ENCODE assay signal across 9 cellular contexts in the genomic region with DNA sequence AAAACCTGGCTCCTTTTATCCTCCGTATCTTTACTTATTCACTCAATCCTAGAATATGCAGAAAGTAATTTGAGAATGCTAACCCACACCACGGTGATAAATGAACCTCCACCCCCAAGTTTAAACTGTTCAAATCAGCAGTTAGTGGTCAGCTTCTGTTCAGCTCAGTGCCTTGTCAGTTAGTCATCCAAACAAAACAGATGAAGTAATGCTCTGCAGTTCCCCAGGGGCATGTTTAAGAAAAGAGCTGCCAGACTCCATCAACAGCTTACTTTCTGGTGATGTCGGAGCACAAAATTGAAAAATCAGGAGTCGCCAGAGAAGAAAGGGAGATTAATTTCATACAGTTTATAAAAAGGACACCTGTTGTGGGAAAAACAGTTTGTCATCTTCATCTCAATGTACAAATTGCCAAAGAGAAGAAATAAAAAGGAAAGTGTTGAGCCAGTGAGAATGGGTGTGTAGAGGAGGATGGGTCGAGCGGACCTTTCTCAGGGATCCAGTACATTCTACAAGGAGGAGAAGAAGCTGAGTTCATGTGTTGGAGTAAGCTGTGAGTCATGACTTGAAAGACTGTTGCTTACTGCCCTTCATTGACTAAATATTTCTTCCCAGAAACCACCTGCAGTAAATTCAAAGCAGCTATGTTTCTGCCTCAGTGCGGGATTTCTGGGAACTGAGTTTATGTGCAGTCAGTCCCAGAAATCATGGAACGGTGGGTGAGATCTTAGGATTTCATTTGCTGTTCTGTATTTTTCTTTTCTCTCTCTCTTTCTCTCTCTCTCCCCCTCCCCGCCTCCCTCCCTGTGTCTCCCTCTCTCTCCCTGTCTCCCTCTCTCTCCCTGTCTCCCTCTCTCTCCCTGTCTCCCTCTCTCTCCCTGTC. TPM values are rescaled to one million over a fixed set of nuclear protein-coding genes. Genes with fewer than 3 reads are reported as not detected.
DNase-seq lines count a peak whose midpoint lies in the region; ATAC-seq and TF ChIP-seq lines count a peak whose summit lies in the region.
"Had no signal": no experiment of that assay in that cellular context is flagged by ENCODE, and none has a peak within 500 bp of the region (broad histone marks: within the 10 kb centered on the region; RNA-seq: fewer than 3 reads in every experiment).

No MANE protein-coding gene starts in this region.

- TF ChIP-seq POLR2A in spleen (IDR thresholded peaks at IDR 0.05) = no peak

- H3K27ac Mint-ChIP-seq in activated CD4-positive, alpha-beta T cell treated with anti-CD3 and anti-CD28 coated beads, Interleukin-2, amount 10 ng/mL, durations not matched to agents 24 days and 14 days = no peak overlapping the region

- peak; percentile 80 for DNase-seq in AG20443 (ENCODE audit: low spot score)
- DNase-seq in PC-9 = peak; percentile 83 to 99
- peak; percentile 94 for DNase-seq in fibroblast of pulmonary artery (ENCODE audit: low read depth)
- no peak for DNase-seq in spleen
- DNase-seq in activated CD4-positive, alpha-beta T cell treated with anti-CD3 and anti-CD28 coated beads, Interleukin-2, amount 10 ng/mL, durations not matched to agents 24 days and 14 days = no peak
- no peak for DNase-seq in NCI-H1048 (lab: John Stamatoyannopoulos, UW)
- DNase-seq: naive B cell had no signal

- peaks cover 95% of the 10 kb centered on the region for H3K79me2 ChIP-seq in PC-9 (ENCODE audit: low read depth)

- peak overlapping the region; percentile 45; the same call in 1 of the 2 replicates for H3K4me3 ChIP-seq in PC-9
- peak overlapping the region; percentile 51 for H3K4me3 ChIP-seq in fibroblast of pulmonary artery (replicated peaks; ENCODE audit: low read depth, low read length)
- no peak overlapping the region for H3K4me3 ChIP-seq in spleen

- no peaks in the 10 kb centered on the region for H3K9me3 ChIP-seq in PC-9 (ENCODE audit: insufficient read depth, low read depth)
- no peaks in the 10 kb centered on the region for H3K9me3 ChIP-seq in spleen

- no peak overlapping the region for H2AFZ ChIP-seq in PC-9

- H3K9me2 ChIP-seq in PC-9 (ENCODE audit: insufficient read depth) = no peaks in the 10 kb centered on the region

- H3K4me1 ChIP-seq in PC-9 (replicated peaks; ENCODE audit: insufficient read depth) = peaks cover 76% of the 10 kb centered on the region
- H3K4me1 ChIP-seq in spleen = peaks cover 38 to 67% (median 58%) of the 10 kb centered on the region in 6 donors

- H3K4me2 ChIP-seq in PC-9 = peak overlapping the region; percentile 82

- ATAC-seq in GM19395 (IDR thresholded peaks at IDR 0.05; ENCODE audit: unreplicated experiment) (peak; percentile 65), HG03354 (IDR thresholded peaks at IDR 0.05; ENCODE audit: poor library complexity, severe bottlenecking, unreplicated experiment) (peak; percentile 77)

- CTCF ChIA-PET in PC-9 (lab: Charles Lee) = interaction anchor here (0.6 to 2.6 kb wide), 7 partner anchors 8 to 178 kb away, joined by 3 to 22 read pairs (median 5); no protein-coding TSS in a partner anchor

- peaks cover 9% of the 10 kb centered on the region for H3K27me3 Mint-ChIP-seq in activated CD4-positive, alpha-beta T cell treated with anti-CD3 and anti-CD28 coated beads, Interleukin-2, amount 10 ng/mL, durations not matched to agents 24 days and 14 days
- H3K27me3 Mint-ChIP-seq: naive B cell had no signal

- intact Hi-C loops in PC-9 (cut with micrococcal nuclease; ENCODE audit: unreplicated experiment) = loop anchor here (1.0 to 5.0 kb wide), 8 partner anchors 12 to 250 kb away; no protein-coding TSS in a partner anchor
- intact Hi-C loops in spleen (cut with DNase I; ENCODE audit: low total_unique reads) = no loop called here
- intact Hi-C loops in activated CD4-positive, alpha-beta T cell treated with anti-CD3 and anti-CD28 coated beads, Interleukin-2, amount 10 ng/mL, durations not matched to agents 24 days and 14 days (cut with micrococcal nuclease) = no loop called here

- no peaks in the 10 kb centered on the region for H3K36me3 Mint-ChIP-seq in activated CD4-positive, alpha-beta T cell treated with anti-CD3 and anti-CD28 coated beads, Interleukin-2, amount 10 ng/mL, durations not matched to agents 24 days and 14 days (ENCODE audit: low read depth)
- H3K36me3 Mint-ChIP-seq: naive B cell had no signal

- no peaks in the 10 kb centered on the region for H3K4me1 Mint-ChIP-seq in activated CD4-positive, alpha-beta T cell treated with anti-CD3 and anti-CD28 coated beads, Interleukin-2, amount 10 ng/mL, durations not matched to agents 24 days and 14 days

- BruUV-seq in PC-9 (replicated peaks; lab: Mats Ljungman, UMichigan) = TSS peak; percentile 5

- no peaks in the 10 kb centered on the region for H3K9me3 Mint-ChIP-seq in activated CD4-positive, alpha-beta T cell treated with anti-CD3 and anti-CD28 coated beads, Interleukin-2, amount 10 ng/mL, durations not matched to agents 24 days and 14 days
- H3K9me3 Mint-ChIP-seq: naive B cell had no signal

- H3K27ac ChIP-seq in PC-9 (peak overlapping the region; percentile 87), spleen (peak overlapping the region in 5 of 8 donors; percentile 30 to 84 (median 78))

- H3K27me3 ChIP-seq in PC-9 (ENCODE audit: insufficient read depth, low read depth) = no peaks in the 10 kb centered on the region
- no peaks in the 10 kb centered on the region for H3K27me3 ChIP-seq in spleen (replicated peaks in 1 of 7)

- peaks cover 55% of the 10 kb centered on the region for H3F3A ChIP-seq in PC-9 (ENCODE audit: insufficient read depth, low read depth)

- H3K36me3 ChIP-seq in PC-9 (ENCODE audit: low read depth) = no peaks in the 10 kb centered on the region; the same call in 1 of the 2 replicates
- H3K36me3 ChIP-seq in spleen = no peaks in the 10 kb centered on the region

- TF ChIP-seq CTCF in PC-9 (conservative IDR thresholded peaks at IDR 0.05) (no peak; the same call in 1 of the 2 replicates), fibroblast of pulmonary artery (IDR thresholded peaks at IDR 0.05; ENCODE audit: low read length, missing control alignments) (no peak), spleen (IDR thresholded peaks at IDR 0.05 in 8 of 11, conservative IDR thresholded peaks at IDR 0.05 in 3 of 11) (no peak)

- H4K20me1 ChIP-seq in PC-9 (ENCODE audit: insufficient read depth) = peaks cover 35% of the 10 kb centered on the region

- POLR2A ChIA-PET in PC-9 (lab: Charles Lee; ENCODE audit: unreplicated experiment) = interaction anchor here (0.5 to 2.5 kb wide), 23 partner anchors 9 to 171 kb away, joined by 3 to 45 read pairs (median 7); no protein-coding TSS in a partner anchor

- no peak overlapping the region for H3K4me3 Mint-ChIP-seq in activated CD4-positive, alpha-beta T cell treated with anti-CD3 and anti-CD28 coated beads, Interleukin-2, amount 10 ng/mL, durations not matched to agents 24 days and 14 days

- WGBS in spleen, 5 donors = 67 to 75% (median 71%) methylated on average over 9 of the region's 9 CpGs

RNA-seq across cellular contexts. Expression of gene TRIO, which starts 13.7 kb away (rescaled TPM):
- 596 and 756 TPM in 2 replicates for total RNA-seq in PC-9 (2021)
- 100 to 1,000 TPM; 139 to 280 (median 214) TPM for total RNA-seq in spleen
- polyA plus RNA-seq in spleen = 10 to 100 TPM; 21.5 to 63.1 (median 55.2) TPM
- 8.7 and 14.0 TPM in 2 replicates for total RNA-seq in activated CD4-positive, alpha-beta T cell treated with anti-CD3 and anti-CD28 coated beads, Interleukin-2, amount 10 ng/mL, durations not matched to agents 24 days and 14 days

Comparison
In these comparisons a context has a peak if more than half of its experiments do, and no peak if none do; other contexts are left out.
1. DNase-seq: peak in AG20443 (single experiment), PC-9 (2 of 2) and fibroblast of pulmonary artery (single experiment); none in spleen (single experiment), activated CD4-positive, alpha-beta T cell treated with anti-CD3 and anti-CD28 coated beads, Interleukin-2, amount 10 ng/mL, durations not matched to agents 24 days and 14 days (single experiment) and NCI-H1048 (single experiment).
2. H3K4me3 ChIP-seq: peak in PC-9 (single experiment) and fibroblast of pulmonary artery (single experiment); none in spleen (0 of 8).